In the genomic region with DNA sequence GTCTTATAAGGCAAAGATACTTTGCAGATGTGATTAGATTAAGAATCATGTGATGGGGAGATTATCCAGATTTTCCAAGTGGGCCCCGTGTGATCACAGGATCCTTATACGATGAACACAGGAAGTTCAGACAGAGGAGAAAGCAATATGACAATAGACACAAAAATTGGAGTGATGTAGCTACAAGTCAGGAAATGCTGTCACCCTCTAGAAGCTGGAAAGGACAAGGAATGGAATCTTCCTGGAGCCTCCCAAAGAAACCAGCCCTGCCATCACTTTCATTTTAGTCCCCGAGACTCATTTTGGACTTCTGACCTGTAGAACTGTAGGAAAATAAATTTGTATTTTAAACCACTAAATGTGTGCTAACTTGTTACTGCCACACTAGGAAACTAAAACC, we compare ENCODE assay signal across 27 cellular contexts.
"Had no signal": no experiment of that assay in that cellular context is flagged by ENCODE, and none has a peak within 500 bp of the region (broad histone marks: within the 10 kb centered on the region; RNA-seq: fewer than 3 reads in every experiment).

No MANE protein-coding gene starts in this region.

- H3K9me3 Mint-ChIP-seq: dendritic cell treated with granulocyte-macrophage colony-stimulating factor and Interleukin-4, amounts not matched to agents 40 ng/mL and 50 ng/mL, for 4 days; immature natural killer cell; nephron; neural progenitor cell; stimulated activated effector memory CD8-positive, alpha-beta T cell treated with anti-CD3 and anti-CD28 coated beads, Interleukin-12 subunit alpha, Interleukin-12 subunit beta, amount 100 ng/mL, for 72 hours; type B pancreatic cell had no signal

- H3K4me1 Mint-ChIP-seq: nephron; stimulated activated effector memory CD8-positive, alpha-beta T cell treated with anti-CD3 and anti-CD28 coated beads, Interleukin-12 subunit alpha, Interleukin-12 subunit beta, amount 100 ng/mL, for 72 hours had no signal

- H3K4me2 ChIP-seq: neural progenitor cell had no signal

- H2AFZ ChIP-seq: neural progenitor cell, parathyroid adenoma had no signal

- H3K36me3 ChIP-seq: colonic mucosa, esophagus squamous epithelium, neural progenitor cell, tibial artery had no signal

- H3K9me3 ChIP-seq: colonic mucosa, esophagus squamous epithelium, testis, tibial artery had no signal

- DNase-seq: colonic mucosa; effector memory CD4-positive, alpha-beta T cell; esophagus squamous epithelium; hypothalamus; immature natural killer cell; islet precursor cell; kidney glomerular epithelial cell; left colon; mesenchymal stem cell; midbrain; naive thymus-derived CD4-positive, alpha-beta T cell; stimulated activated CD4-positive, alpha-beta T cell treated with anti-CD3 and anti-CD28 coated beads, Interleukin-2, amount 100 ng/mL, for 24 hours; stimulated activated CD4-positive, alpha-beta T cell treated with anti-CD3 and anti-CD28 coated beads, Interleukin-4, amount 100 ng/mL, for 24 hours; stimulated activated naive CD8-positive, alpha-beta T cell treated with anti-CD3 and anti-CD28 coated beads, Interleukin-15, Interleukin-2, amounts not matched to agents 100 U/mL and 50 U/mL, for 24 hours; substantia nigra; testis; tibial artery had no signal

- H3K27me3 ChIP-seq: colonic mucosa, esophagus squamous epithelium, neural progenitor cell, testis, tibial artery had no signal

- H3K27ac Mint-ChIP-seq: dendritic cell treated with granulocyte-macrophage colony-stimulating factor and Interleukin-4, amounts not matched to agents 40 ng/mL and 50 ng/mL, for 4 days; immature natural killer cell; naive thymus-derived CD4-positive, alpha-beta T cell; nephron; neural progenitor cell; progenitor cell of endocrine pancreas; stimulated activated effector memory CD8-positive, alpha-beta T cell treated with anti-CD3 and anti-CD28 coated beads, Interleukin-12 subunit alpha, Interleukin-12 subunit beta, amount 100 ng/mL, for 72 hours; type B pancreatic cell had no signal

- FAIRE-seq: endothelial cell of umbilical vein, frontal cortex had no signal

- H3K27ac ChIP-seq: colonic mucosa, esophagus squamous epithelium, neural progenitor cell, parathyroid adenoma, testis, tibial artery had no signal

- ATAC-seq: left colon; naive thymus-derived CD4-positive, alpha-beta T cell; sciatic nerve; stimulated activated effector memory CD8-positive, alpha-beta T cell treated with anti-CD3 and anti-CD28 coated beads, Interleukin-12 subunit alpha, Interleukin-12 subunit beta, amount 100 ng/mL, for 72 hours; stimulated activated naive CD8-positive, alpha-beta T cell treated with anti-CD3 and anti-CD28 coated beads, Interleukin-15, Interleukin-2, amounts not matched to agents 100 U/mL and 50 U/mL, for 24 hours had no signal

- H3K9ac ChIP-seq: neural progenitor cell, parathyroid adenoma had no signal

- H3K4me1 ChIP-seq: colonic mucosa, neural progenitor cell, parathyroid adenoma, testis, tibial artery had no signal

- H3K4me3 ChIP-seq: colonic mucosa, esophagus squamous epithelium, neural progenitor cell, testis, tibial artery had no signal

- H3K36me3 Mint-ChIP-seq: naive thymus-derived CD4-positive, alpha-beta T cell; neural progenitor cell; stimulated activated effector memory CD8-positive, alpha-beta T cell treated with anti-CD3 and anti-CD28 coated beads, Interleukin-12 subunit alpha, Interleukin-12 subunit beta, amount 100 ng/mL, for 72 hours; type B pancreatic cell had no signal

- H3K79me2 ChIP-seq: parathyroid adenoma had no signal

- H3K4me3 Mint-ChIP-seq: dendritic cell treated with granulocyte-macrophage colony-stimulating factor and Interleukin-4, amounts not matched to agents 40 ng/mL and 50 ng/mL, for 4 days; immature natural killer cell; naive thymus-derived CD4-positive, alpha-beta T cell; nephron; neural progenitor cell; stimulated activated effector memory CD8-positive, alpha-beta T cell treated with anti-CD3 and anti-CD28 coated beads, Interleukin-12 subunit alpha, Interleukin-12 subunit beta, amount 100 ng/mL, for 72 hours; type B pancreatic cell had no signal
